Comparison of ENCODE assay signal across 9 cellular contexts in the genomic region with DNA sequence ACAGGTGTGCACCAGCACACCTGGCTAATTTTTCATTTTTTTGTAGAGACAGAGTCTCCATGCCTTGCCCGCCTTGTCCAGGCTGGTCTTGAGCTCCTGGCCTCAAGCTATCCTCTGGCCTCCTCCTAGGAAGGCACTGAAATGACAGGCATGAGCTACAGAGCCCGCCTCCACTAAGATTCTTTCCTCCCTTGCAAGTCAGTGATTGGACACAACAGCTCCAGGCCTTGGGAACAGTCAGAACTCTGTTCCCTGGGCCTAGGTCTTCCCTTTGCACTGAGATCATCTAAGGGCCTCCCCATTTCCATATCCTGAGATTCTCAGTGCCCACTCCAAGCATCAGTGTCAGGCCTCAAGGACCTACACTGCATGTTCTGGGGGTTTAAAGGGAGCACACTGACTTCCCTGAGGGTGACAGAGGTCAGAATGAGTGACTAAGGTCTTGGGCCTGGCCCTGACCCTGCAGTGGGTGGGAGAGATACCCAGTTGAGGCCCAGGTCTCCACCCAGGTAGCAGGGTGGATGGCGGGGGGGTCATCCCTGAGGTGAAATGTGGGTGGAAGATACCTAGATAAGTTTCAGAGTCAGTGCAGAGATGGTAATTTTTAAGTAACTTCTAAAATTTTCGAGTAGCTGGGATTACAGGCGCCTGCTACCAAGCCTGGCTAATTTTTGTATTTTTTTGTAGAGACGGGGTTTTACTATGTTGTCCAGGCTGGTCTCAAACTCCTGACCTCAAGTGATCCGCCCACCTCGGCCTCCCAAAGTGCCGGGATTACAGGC. TPM values are rescaled to one million over a fixed set of nuclear protein-coding genes. Genes with fewer than 3 reads are reported as not detected.
A peak's percentile ranks its signal among the peaks of the same experiment; 100 is the strongest.
DNase-seq lines count a peak whose midpoint lies in the region; ATAC-seq and TF ChIP-seq lines count a peak whose summit lies in the region.
"Had no signal": no experiment of that assay in that cellular context is flagged by ENCODE, and none has a peak within 500 bp of the region (broad histone marks: within the 10 kb centered on the region; RNA-seq: fewer than 3 reads in every experiment).

No MANE protein-coding gene starts in this region.

- H3K79me1 ChIP-seq in mesendoderm (ENCODE audit: low read length) = no peaks in the 10 kb centered on the region

- no peak overlapping the region for H3K56ac ChIP-seq in mesendoderm (ENCODE audit: low read length)

- WGBS in mesendoderm (ENCODE audit: extremely low coverage, insufficient coverage, low lambda C conversion rate) = no CpG with 5 or more reads among the region's 9 CpGs

- H3K4me3 ChIP-seq in HCT116 (replicated peaks in 1 of 2; ENCODE audit: low read depth in 1 of 2, low read length in 2 of 2) (no peak overlapping the region), adipocyte (ENCODE audit: low read length) (no peak overlapping the region), mesendoderm (ENCODE audit: low read length) (no peak overlapping the region)

- TF ChIP-seq RAD21 in HCT116 (IDR thresholded peaks at IDR 0.05; ENCODE audit: low read depth) = no peak

- CTCF ChIA-PET in HCT116 (lab: Charles Lee) = interaction anchor here (0.6 to 6.9 kb wide), 8 partner anchors 10 to 118 kb away, joined by 3 to 189 read pairs (median 4); a partner anchor contains a TSS

- H4K8ac ChIP-seq in mesendoderm (ENCODE audit: low read depth, low read length) = no peak overlapping the region

- peak overlapping the region; percentile 72 for H3K9ac ChIP-seq in HCT116 (ENCODE audit: low read length)
- H3K9ac ChIP-seq in adipocyte (ENCODE audit: low read length) = peak overlapping the region; percentile 82
- no peak overlapping the region for H3K9ac ChIP-seq in mesendoderm (ENCODE audit: low read length)

- ATAC-seq in HCT116 (peak; percentile 27; the same call in 1 of the 2 replicates), HG03432 (IDR thresholded peaks at IDR 0.05; ENCODE audit: unreplicated experiment) (no peak), GM21576 (IDR thresholded peaks at IDR 0.05; ENCODE audit: unreplicated experiment) (no peak)

- H3K27ac ChIP-seq in HCT116 (ENCODE audit: low read depth, low read length) = peak overlapping the region; percentile 81
- H3K27ac ChIP-seq in mesendoderm (ENCODE audit: low read depth, low read length) = no peak overlapping the region

- H3K9me2 ChIP-seq in HCT116 (ENCODE audit: insufficient read depth) = no peaks in the 10 kb centered on the region

- no peaks in the 10 kb centered on the region for H4K20me1 ChIP-seq in HCT116 (ENCODE audit: insufficient read depth)

- POLR2A ChIA-PET in HCT116 (lab: Charles Lee) = interaction anchor here (0.8 to 3.1 kb wide), 8 partner anchors 15 to 174 kb away, joined by 3 to 27 read pairs (median 4); a partner anchor contains a TSS

- DNase-seq in AG08396 (ENCODE audit: low spot score) (peak; percentile 61), HCT116 (ENCODE audit: low read depth, low spot score) (no peak), adipocyte (ENCODE audit: low read depth) (peak; percentile 47), mesendoderm (peak; percentile 88)
- DNase-seq in stimulated activated naive CD4-positive, alpha-beta T cell (lab: John Stamatoyannopoulos, UW) = no peak
- DNase-seq in activated CD4-positive, alpha-beta T cell treated with anti-CD3 and anti-CD28 coated beads, Interleukin-2, amount 50 U/mL, for 48 hours = no peak
- DNase-seq: NCI-H1092 treated with DMSO at 0.1 percent for 48 hours had no signal

- H3K27me3 ChIP-seq in HCT116 (ENCODE audit: insufficient read depth, low read length) (no peaks in the 10 kb centered on the region), adipocyte (replicated peaks; ENCODE audit: control insufficient read depth, insufficient read depth, low read length) (no peaks in the 10 kb centered on the region), mesendoderm (ENCODE audit: insufficient read depth, low read length, poor library complexity) (no peaks in the 10 kb centered on the region)

- H2BK120ac ChIP-seq in mesendoderm (ENCODE audit: low read depth, low read length) = no peak overlapping the region

- no peak overlapping the region for H2BK15ac ChIP-seq in mesendoderm (replicated peaks; ENCODE audit: low read depth)

- H3K9me3 ChIP-seq in HCT116 (ENCODE audit: control insufficient read depth in 1 of 2, insufficient read depth in 1 of 2, low read depth in 1 of 2, low read length in 2 of 2) (no peaks in the 10 kb centered on the region), adipocyte (ENCODE audit: control insufficient read depth, low read length) (no peaks in the 10 kb centered on the region)

- intact Hi-C loops in HCT116 (cut with micrococcal nuclease) = no loop called here

- TF ChIP-seq POLR2A in HCT116 (IDR thresholded peaks at IDR 0.05; ENCODE audit: borderline replicate concordance, extremely low read depth, insufficient read depth, insufficient read length) = no peak

- H4K5ac ChIP-seq in mesendoderm (ENCODE audit: low read length) = no peak overlapping the region

- no peak overlapping the region for H3K4ac ChIP-seq in mesendoderm (ENCODE audit: low read depth, low read length)

- H2AFZ ChIP-seq in HCT116 (ENCODE audit: low read depth, low read length, poor library complexity, severe bottlenecking) = no peak overlapping the region

- H3K36me3 ChIP-seq in HCT116 (ENCODE audit: control insufficient read depth in 1 of 2, insufficient read depth in 2 of 2, low read length in 2 of 2) (no peaks in the 10 kb centered on the region), adipocyte (ENCODE audit: control insufficient read depth, insufficient read depth, low read length, severe bottlenecking) (no peaks in the 10 kb centered on the region), mesendoderm (ENCODE audit: control insufficient read depth, insufficient read depth, low read length) (no peaks in the 10 kb centered on the region)

- H2BK5ac ChIP-seq in mesendoderm (ENCODE audit: low read length) = no peak overlapping the region

- BruUV-seq in HCT116 (replicated peaks; lab: Mats Ljungman, UMichigan) = no TSS peak

- H3K23ac ChIP-seq in mesendoderm (ENCODE audit: low read length) = no peak overlapping the region

- no peak for TF ChIP-seq CTCF in HCT116 (IDR thresholded peaks at IDR 0.05 in 2 of 3, conservative IDR thresholded peaks at IDR 0.05 in 1 of 3; ENCODE audit: borderline replicate concordance in 1 of 3, insufficient read depth in 1 of 3, low read depth in 2 of 3, low read length in 2 of 3)

- no peak overlapping the region for H2AK5ac ChIP-seq in mesendoderm (ENCODE audit: low read length)

- H3K4me2 ChIP-seq in HCT116 (ENCODE audit: low read length) (peak overlapping the region; percentile 86), mesendoderm (ENCODE audit: low read length) (no peak overlapping the region)

- H3K4me1 ChIP-seq in HCT116 (ENCODE audit: control insufficient read depth in 1 of 2, insufficient read depth in 2 of 2, low read length in 2 of 2) = peaks cover 25 to 50% of the 10 kb centered on the region in 2 experiments
- H3K4me1 ChIP-seq in adipocyte (ENCODE audit: control insufficient read depth, insufficient read depth, low read length) = peaks cover 20% of the 10 kb centered on the region
- peaks cover 5% of the 10 kb centered on the region for H3K4me1 ChIP-seq in mesendoderm (ENCODE audit: control insufficient read depth, low read depth, low read length)

- no peak overlapping the region for H3K18ac ChIP-seq in mesendoderm (ENCODE audit: low read length)

- no peaks in the 10 kb centered on the region for H3K79me2 ChIP-seq in HCT116 (ENCODE audit: insufficient read depth, low read length)
- H3K79me2 ChIP-seq in mesendoderm (ENCODE audit: control insufficient read depth, insufficient read depth, low read length) = no peaks in the 10 kb centered on the region

- RAD21 ChIA-PET in HCT116 (lab: Charles Lee; ENCODE audit: low non-redundant PET in 1 of 2, low total read pairs in 2 of 2, uncharacterized antibody in 2 of 2, unreplicated experiment in 2 of 2) = interaction anchor here (1.0 to 2.5 kb wide), 3 partner anchors 36 to 38 kb away, joined by 6 to 40 read pairs (median 31); no protein-coding TSS in a partner anchor

TF ChIP-seq in HCT116, 20 proteins besides CTCF, POLR2A, EP300 and RAD21:
- TF ChIP-seq ZFX (IDR thresholded peaks at IDR 0.05) (no peak), JUND (IDR thresholded peaks at IDR 0.05) (no peak), YY1 (IDR thresholded peaks at IDR 0.05; ENCODE audit: extremely low read depth, insufficient replicate concordance, low read depth, low read length) (no peak), SIN3A (IDR thresholded peaks at IDR 0.05; ENCODE audit: low read depth) (no peak)

RNA-seq across cellular contexts. Expression of a gene that starts 17.3 kb away (rescaled TPM):
- total RNA-seq in HCT116 (2021; ENCODE audit: unreplicated experiment) = 103 TPM
- polyA plus RNA-seq in HCT116 (2012) = 96.9 and 130 TPM in 2 replicates
- 41.5 TPM for polyA plus RNA-seq in mesendoderm (2013, experiment 1 of 2)
- 39.9 TPM for polyA plus RNA-seq in mesendoderm (2013, experiment 2 of 2)

RNA-seq across cellular contexts. Expression of a gene that starts 26.7 kb away (rescaled TPM):
- total RNA-seq in HCT116 (2021; ENCODE audit: unreplicated experiment) = 12.6 TPM
- polyA plus RNA-seq in HCT116 (2012) = 84.7 and 216 TPM in 2 replicates
- 0.29 TPM for polyA plus RNA-seq in mesendoderm (2013, experiment 1 of 2)
- polyA plus RNA-seq in mesendoderm (2013, experiment 2 of 2) = 0.34 TPM

RNA-seq across cellular contexts. Expression of a gene that starts 34.6 kb away (rescaled TPM):
- 30.5 TPM for total RNA-seq in HCT116 (2021; ENCODE audit: unreplicated experiment)
- 9.4 and 11.6 TPM in 2 replicates for polyA plus RNA-seq in HCT116 (2012)
- polyA plus RNA-seq in mesendoderm (2013, experiment 1 of 2) = 53.1 TPM
- 52.0 TPM for polyA plus RNA-seq in mesendoderm (2013, experiment 2 of 2)

RNA-seq across cellular contexts. Expression of a gene that starts 36.2 kb away (rescaled TPM):
- total RNA-seq in HCT116 (2021; ENCODE audit: unreplicated experiment) = 89.1 TPM
- 125 and 158 TPM in 2 replicates for polyA plus RNA-seq in HCT116 (2012)
- polyA plus RNA-seq in mesendoderm (2013, experiment 1 of 2) = 40.0 TPM
- polyA plus RNA-seq in mesendoderm (2013, experiment 2 of 2) = 39.1 TPM

RNA-seq across cellular contexts. Expression of a gene that starts 55.8 kb away (rescaled TPM):
- total RNA-seq in HCT116 (2021; ENCODE audit: unreplicated experiment) = 21.7 TPM
- 30.2 and 32.4 TPM in 2 replicates for polyA plus RNA-seq in HCT116 (2012)
- 17.1 TPM for polyA plus RNA-seq in mesendoderm (2013, experiment 1 of 2)
- polyA plus RNA-seq in mesendoderm (2013, experiment 2 of 2) = 17.0 TPM

Comparison
In these comparisons a context has a peak if more than half of its experiments do, and no peak if none do; other contexts are left out.
1. DNase-seq: peak in AG08396 (single experiment), adipocyte (single experiment) and mesendoderm (single experiment); none in HCT116 (single experiment), stimulated activated naive CD4-positive, alpha-beta T cell (0 of 6) and activated CD4-positive, alpha-beta T cell treated with anti-CD3 and anti-CD28 coated beads, Interleukin-2, amount 50 U/mL, for 48 hours (0 of 2).